13 cellular contexts compared by ENCODE assay signal in the genomic region with DNA sequence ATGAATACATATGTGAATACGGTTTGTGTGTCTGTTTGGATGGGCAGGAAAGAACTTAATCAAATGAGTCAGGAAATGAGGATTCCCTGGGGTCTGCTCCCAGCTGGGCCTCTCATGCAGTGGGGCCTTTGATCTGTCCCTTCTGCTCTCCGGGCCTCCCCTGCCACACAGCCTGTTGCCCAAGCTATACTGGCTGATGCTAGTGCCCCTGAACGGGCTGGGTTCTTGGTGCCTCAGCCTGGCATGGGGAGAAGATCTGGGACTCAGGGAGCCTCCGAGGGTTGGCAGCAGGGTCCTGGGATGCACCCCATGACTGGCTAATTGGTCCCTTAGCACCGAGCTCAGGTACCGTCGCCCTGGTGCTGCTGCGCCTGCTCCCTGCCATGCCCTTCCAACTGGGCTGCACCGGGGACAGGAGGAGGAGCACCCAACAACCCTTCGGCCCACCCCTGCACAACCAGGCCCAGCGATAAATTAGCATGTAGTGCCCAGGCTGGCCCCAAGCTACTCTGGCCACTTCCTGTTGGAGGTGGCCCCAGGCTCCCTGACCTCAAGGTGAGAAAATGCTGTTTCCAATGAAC. TPM values are rescaled to one million over a fixed set of nuclear protein-coding genes. Genes with fewer than 3 reads are reported as not detected.
A peak's percentile ranks its signal among the peaks of the same experiment; 100 is the strongest.
DNase-seq lines count a peak whose midpoint lies in the region; ATAC-seq and TF ChIP-seq lines count a peak whose summit lies in the region.
"Had no signal": no experiment of that assay in that cellular context is flagged by ENCODE, and none has a peak within 500 bp of the region (broad histone marks: within the 10 kb centered on the region; RNA-seq: fewer than 3 reads in every experiment).

No MANE protein-coding gene starts in this region.

- H2BK15ac ChIP-seq in mesendoderm (replicated peaks; ENCODE audit: low read depth): no peak overlapping the region

- no peaks in the 10 kb centered on the region for H3K9me3 ChIP-seq in BE2C
- no peaks in the 10 kb centered on the region for H3K9me3 ChIP-seq in BLaER1
- H3K9me3 ChIP-seq in Peyer's patch: no peaks in the 10 kb centered on the region
- H3K9me3 ChIP-seq in hepatocyte (ENCODE audit: low read depth): no peaks in the 10 kb centered on the region
- H3K9me3 ChIP-seq: Caco-2, HAP-1 had no signal

- H3K9me2 ChIP-seq in hepatocyte (replicated peaks; ENCODE audit: insufficient read depth): no peaks in the 10 kb centered on the region

- H2AK5ac ChIP-seq in mesendoderm (ENCODE audit: low read length): no peak overlapping the region

- H3K56ac ChIP-seq in mesendoderm (ENCODE audit: low read length): peak overlapping the region; percentile 57

- H3K27ac ChIP-seq in BLaER1: peak overlapping the region; percentile 39; the same call in 1 of the 2 replicates
- no peak overlapping the region for H3K27ac ChIP-seq in Peyer's patch
- H3K27ac ChIP-seq in mesendoderm (ENCODE audit: low read depth, low read length): no peak overlapping the region
- H3K27ac ChIP-seq in hepatocyte: no peak overlapping the region

- no peak for TF ChIP-seq POLR2A in Peyer's patch (IDR thresholded peaks at IDR 0.05)

- H3K27me3 ChIP-seq in BE2C (no peaks in the 10 kb centered on the region), BLaER1 (no peaks in the 10 kb centered on the region), Peyer's patch (no peaks in the 10 kb centered on the region), mesendoderm (ENCODE audit: insufficient read depth, low read length, poor library complexity) (no peaks in the 10 kb centered on the region), hepatocyte (no peaks in the 10 kb centered on the region)

- WGBS in mesendoderm (ENCODE audit: extremely low coverage, insufficient coverage, low lambda C conversion rate): no CpG with 5 or more reads among the region's 11 CpGs
- 82% methylated on average over 11 of the region's 11 CpGs for WGBS in hepatocyte (ENCODE audit: low lambda C conversion rate, missing lambda C conversion rate)

- no peak overlapping the region for H3K4me3 ChIP-seq in BE2C (ENCODE audit: low read depth, low read length)
- H3K4me3 ChIP-seq in BLaER1: peak overlapping the region; percentile 26; the same call in 1 of the 2 replicates
- H3K4me3 ChIP-seq in Peyer's patch: no peak overlapping the region
- H3K4me3 ChIP-seq in mesendoderm (ENCODE audit: low read length): no peak overlapping the region
- H3K4me3 ChIP-seq in hepatocyte: no peak overlapping the region
- H3K4me3 ChIP-seq: GM12878, HAP-1 had no signal

- no peak for ATAC-seq in left lobe of liver
- ATAC-seq: GM12878 had no signal

- no peak overlapping the region for H2BK5ac ChIP-seq in mesendoderm (ENCODE audit: low read length)

- no peaks in the 10 kb centered on the region for H3K79me2 ChIP-seq in mesendoderm (ENCODE audit: control insufficient read depth, insufficient read depth, low read length)
- no peaks in the 10 kb centered on the region for H3K79me2 ChIP-seq in hepatocyte

- no peak overlapping the region for H3K9ac ChIP-seq in BLaER1
- no peak overlapping the region for H3K9ac ChIP-seq in mesendoderm (ENCODE audit: low read length)

- H4K20me1 ChIP-seq in BLaER1 (no peaks in the 10 kb centered on the region), hepatocyte (ENCODE audit: insufficient read depth, poor library complexity, severe bottlenecking) (no peaks in the 10 kb centered on the region)

- H3K79me1 ChIP-seq in mesendoderm (ENCODE audit: low read length): no peaks in the 10 kb centered on the region

- no peak overlapping the region for H4K5ac ChIP-seq in mesendoderm (ENCODE audit: low read length)

- H3K36me3 ChIP-seq in BE2C (no peaks in the 10 kb centered on the region), BLaER1 (no peaks in the 10 kb centered on the region), Peyer's patch (no peaks in the 10 kb centered on the region), mesendoderm (ENCODE audit: control insufficient read depth, insufficient read depth, low read length) (no peaks in the 10 kb centered on the region), hepatocyte (replicated peaks; ENCODE audit: insufficient read depth, low read depth) (no peaks in the 10 kb centered on the region)
- H3K36me3 ChIP-seq: HAP-1 had no signal

- no peak overlapping the region for H3K4ac ChIP-seq in mesendoderm (ENCODE audit: low read depth, low read length)

- no peak overlapping the region for H3K18ac ChIP-seq in mesendoderm (ENCODE audit: low read length)

- DNase-seq in BE2C (peak; percentile 72), Peyer's patch (peak in 2 of 3 donors; percentile 35 to 37), mesendoderm (no peak), left lobe of liver (ENCODE audit: low spot score) (no peak), DMS53 (lab: John Stamatoyannopoulos, UW) (no peak), hepatocyte (ENCODE audit: low spot score) (no peak)
- DNase-seq: NCI-H2107, NCI-H345, NCI-H526 treated with DMSO at 0.1 percent for 48 hours had no signal

- no peak overlapping the region for H3K23ac ChIP-seq in mesendoderm (ENCODE audit: low read length)

- H2AFZ ChIP-seq in hepatocyte: no peak overlapping the region

- TF ChIP-seq CTCF in BE2C (IDR thresholded peaks at IDR 0.05; ENCODE audit: low read depth, low read length) (no peak), Peyer's patch (IDR thresholded peaks at IDR 0.05) (no peak), hepatocyte (IDR thresholded peaks at IDR 0.05; ENCODE audit: poor library complexity) (no peak)

- H2BK120ac ChIP-seq in mesendoderm (ENCODE audit: low read depth, low read length): no peak overlapping the region

- peak overlapping the region; percentile 79 for H3K4me2 ChIP-seq in BLaER1
- H3K4me2 ChIP-seq in mesendoderm (ENCODE audit: low read length): no peak overlapping the region
- H3K4me2 ChIP-seq in hepatocyte: no peak overlapping the region

- peaks cover 11% of the 10 kb centered on the region for H3K4me1 ChIP-seq in BE2C
- peaks cover 60% of the 10 kb centered on the region for H3K4me1 ChIP-seq in BLaER1
- H3K4me1 ChIP-seq in Peyer's patch: no peaks in the 10 kb centered on the region
- peaks cover 6% of the 10 kb centered on the region for H3K4me1 ChIP-seq in mesendoderm (ENCODE audit: control insufficient read depth, low read depth, low read length)
- H3K4me1 ChIP-seq in hepatocyte (ENCODE audit: insufficient read depth): no peaks in the 10 kb centered on the region
- H3K4me1 ChIP-seq: Caco-2, HAP-1 had no signal

- no peak overlapping the region for H4K8ac ChIP-seq in mesendoderm (ENCODE audit: low read depth, low read length)

RNA-seq across cellular contexts. Expression of gene DUSP5, which starts 59.9 kb away (rescaled TPM):
- polyA plus RNA-seq in BE2C (2012; ENCODE audit: insufficient read depth, insufficient read length, low read depth): 7.1 TPM
- total RNA-seq in Peyer's patch (10 to 100 TPM; 22.1 to 33.8 (median 26.3) TPM), left lobe of liver (3.8 TPM), hepatocyte (47.5 and 49.6 TPM in 2 replicates)
- 52.5 TPM for polyA plus RNA-seq in mesendoderm (2013, experiment 1 of 2)
- 50.7 TPM for polyA plus RNA-seq in mesendoderm (2013, experiment 2 of 2)
- 54.2 and 60.7 TPM in 2 replicates for polyA plus RNA-seq in hepatocyte

Comparison
In these comparisons a context has a peak if more than half of its experiments do, and no peak if none do; other contexts are left out.
1. DNase-seq: peak in BE2C (single experiment) and Peyer's patch (2 of 3); none in mesendoderm (single experiment), left lobe of liver (single experiment), DMS53 (single experiment) and hepatocyte (single experiment).